9 cellular contexts compared by ENCODE assay signal in genomic region chr18:33579147-33579867, GRCh38. TPM values are rescaled to one million over a fixed set of nuclear protein-coding genes. Genes with fewer than 3 reads are reported as not detected.
DNase-seq lines count a peak whose midpoint lies in the region; ATAC-seq and TF ChIP-seq lines count a peak whose summit lies in the region.
"Had no signal": no experiment of that assay in that cellular context is flagged by ENCODE, and none has a peak within 500 bp of the region (broad histone marks: within the 10 kb centered on the region; RNA-seq: fewer than 3 reads in every experiment).

No MANE protein-coding gene starts in this region.

- TF ChIP-seq CTCF in natural killer cell (IDR thresholded peaks at IDR 0.05) = no peak

- no peak overlapping the region for H3K9ac ChIP-seq in HUES48 (ENCODE audit: low read depth, low read length)
- peak overlapping the region in 1 of 5 donors; percentile 58 for H3K9ac ChIP-seq in subcutaneous abdominal adipose tissue (ENCODE audit: low read length in 5 of 5)

- H3K27me3 ChIP-seq in HUES48 (ENCODE audit: control insufficient read depth, insufficient read depth, low read length) (peaks cover 47% of the 10 kb centered on the region), subcutaneous abdominal adipose tissue (ENCODE audit: control insufficient read depth in 5 of 5, insufficient read depth in 4 of 5, low read length in 5 of 5) (peaks cover 0 to 3% (median 2%) of the 10 kb centered on the region in 5 donors)

- H3K4me1 Mint-ChIP-seq in natural killer cell = no peaks in the 10 kb centered on the region

- H3K4me1 ChIP-seq in HUES48 (ENCODE audit: control insufficient read depth, insufficient read depth, low read length) = peaks cover 45% of the 10 kb centered on the region
- peaks cover 3 to 15% (median 13%) of the 10 kb centered on the region in 5 donors for H3K4me1 ChIP-seq in subcutaneous abdominal adipose tissue (ENCODE audit: control insufficient read depth in 5 of 5, insufficient read depth in 5 of 5, low read length in 5 of 5)

- intact Hi-C loops in natural killer cell (cut with micrococcal nuclease) = no loop called here

- H3K4me3 ChIP-seq in HUES48 (ENCODE audit: low read depth, low read length) (peak overlapping the region; percentile 54), iPS-18c (ENCODE audit: insufficient read depth, low read depth, low read length) (peak overlapping the region; percentile 66), subcutaneous abdominal adipose tissue (ENCODE audit: low read depth in 1 of 5, low read length in 5 of 5) (peak overlapping the region; percentile 31 to 76 (median 74))

- peaks cover 8 to 10% of the 10 kb centered on the region in 2 donors for H3K9me3 Mint-ChIP-seq in natural killer cell
- H3K9me3 Mint-ChIP-seq: stimulated activated naive CD8-positive, alpha-beta T cell treated with anti-CD3 and anti-CD28 coated beads, Interleukin-15, Interleukin-2, amounts not matched to agents 100 ng/mL and 50 ng/mL, for 24 hours had no signal

- H3K9me3 ChIP-seq in HUES48 (ENCODE audit: control insufficient read depth, insufficient read depth, low read length) (no peaks in the 10 kb centered on the region), iPS-18c (ENCODE audit: control insufficient read depth, insufficient read depth, low read length) (no peaks in the 10 kb centered on the region), subcutaneous abdominal adipose tissue (ENCODE audit: control insufficient read depth in 5 of 5, low read length in 5 of 5) (no peaks in the 10 kb centered on the region)

- ATAC-seq in natural killer cell = no peak

- no peaks in the 10 kb centered on the region for H3K36me3 Mint-ChIP-seq in natural killer cell

- H3K36me3 ChIP-seq in HUES48 (ENCODE audit: control insufficient read depth, insufficient read depth, low read length) = no peaks in the 10 kb centered on the region
- H3K36me3 ChIP-seq in subcutaneous abdominal adipose tissue (ENCODE audit: control insufficient read depth in 5 of 5, insufficient read depth in 5 of 5, low read length in 5 of 5) = no peaks in the 10 kb centered on the region

- no peak overlapping the region for H3K4me3 Mint-ChIP-seq in natural killer cell

- H3K27ac Mint-ChIP-seq in natural killer cell = no peak overlapping the region
- H3K27ac Mint-ChIP-seq: stimulated activated naive CD8-positive, alpha-beta T cell treated with anti-CD3 and anti-CD28 coated beads, Interleukin-15, Interleukin-2, amounts not matched to agents 100 ng/mL and 50 ng/mL, for 24 hours had no signal

- no peak for DNase-seq in activated T-cell treated with anti-CD3 and anti-CD28 coated beads, Interleukin-2, amount 50 U/mL, for 48 hours
- no peak for DNase-seq in SW 1271 (lab: John Stamatoyannopoulos, UW)
- DNase-seq in natural killer cell = no peak
- DNase-seq in activated CD4-positive, alpha-beta T cell treated with anti-CD3 and anti-CD28 coated beads for 4 hours = no peak

- H3K27me3 Mint-ChIP-seq in natural killer cell (ENCODE audit: low read depth in 2 of 2) = peaks cover 10 to 11% of the 10 kb centered on the region in 2 donors

- H3K27ac ChIP-seq in HUES48 (ENCODE audit: low read depth, low read length) (no peak overlapping the region), angular gyrus (ENCODE audit: low read depth, low read length) (peak overlapping the region; percentile 67), subcutaneous abdominal adipose tissue (ENCODE audit: low read depth, low read length) (peak overlapping the region; percentile 58)

RNA-seq across cellular contexts. Expression of gene ASXL3, which starts 1.3 kb away (rescaled TPM):
- not detected for total RNA-seq in natural killer cell
